26 cellular contexts compared by ENCODE assay signal in genomic region chr6:73443555-73443954, GRCh38. TPM values are rescaled to one million over a fixed set of nuclear protein-coding genes. Genes with fewer than 3 reads are reported as not detected.
DNase-seq lines count a peak whose midpoint lies in the region; ATAC-seq lines count a peak whose summit lies in the region.
"Had no signal": no experiment of that assay in that cellular context is flagged by ENCODE, and none has a peak within 500 bp of the region (broad histone marks: within the 10 kb centered on the region; RNA-seq: fewer than 3 reads in every experiment).

No MANE protein-coding gene starts in this region.

- H3K4me2 ChIP-seq in BLaER1 treated with 17β-estradiol and CSF1 and Interleukin-3, amounts not matched to agents 10 nM and 100 nM: peak overlapping the region; percentile 12 to 79 (median 70); a peak in 17 of 22 replicates
- H3K4me2 ChIP-seq: PC-9 had no signal

- peaks cover 64% of the 10 kb centered on the region for H3K36me3 Mint-ChIP-seq in activated CD4-positive, alpha-beta T cell treated with anti-CD3 and anti-CD28 coated beads, Interleukin-2, amount 10 ng/mL, durations not matched to agents 24 days and 14 days (ENCODE audit: low read depth)
- H3K36me3 Mint-ChIP-seq in T-helper 17 cell (ENCODE audit: low read depth): peaks cover 19% of the 10 kb centered on the region
- peaks cover 22% of the 10 kb centered on the region for H3K36me3 Mint-ChIP-seq in memory B cell

- H3K9ac ChIP-seq in BLaER1 treated with 17β-estradiol and CSF1 and Interleukin-3, amounts not matched to agents 10 nM and 100 nM: peak overlapping the region in 1 of 11 experiments; percentile 71; a peak in 3 of 22 replicates

- intact Hi-C loops in activated CD4-positive, alpha-beta T cell treated with anti-CD3 and anti-CD28 coated beads, Interleukin-2, amount 10 ng/mL, durations not matched to agents 24 days and 14 days (cut with micrococcal nuclease): no loop called here

- H3K27ac Mint-ChIP-seq in activated CD4-positive, alpha-beta T cell treated with anti-CD3 and anti-CD28 coated beads, Interleukin-2, amount 10 ng/mL, durations not matched to agents 24 days and 14 days: peak overlapping the region; percentile 52
- H3K27ac Mint-ChIP-seq in T-helper 17 cell (peak overlapping the region; percentile 70), memory B cell (peak overlapping the region; percentile 45)

- peak overlapping the region in 8 of 11 experiments; percentile 74 to 84 (median 80); a peak in 16 of 22 replicates for H3K27ac ChIP-seq in BLaER1 treated with 17β-estradiol and CSF1 and Interleukin-3, amounts not matched to agents 10 nM and 100 nM
- H3K27ac ChIP-seq: PC-9, SJCRH30 had no signal

- no peak for DNase-seq in activated CD4-positive, alpha-beta T cell treated with anti-CD3 and anti-CD28 coated beads, Interleukin-2, amount 10 ng/mL, durations not matched to agents 24 days and 14 days
- no peak for DNase-seq in activated CD4-positive, alpha-beta T cell treated with anti-CD3 and anti-CD28 coated beads for 1 hour
- DNase-seq in T-helper 17 cell: no peak
- DNase-seq in memory B cell (ENCODE audit: low spot score in 2 of 2): no peak
- DNase-seq in activated naive CD4-positive, alpha-beta T cell (lab: John Stamatoyannopoulos, UW): no peak
- DNase-seq: Calu3; DND-41; KBM-7; MG63; NCI-H1105 treated with DMSO at 0.1 percent for 48 hours; NCI-H146; NCI-H1930; NCI-H2107; NCI-H524; NCI-H748 treated with DMSO at 0.1 percent for 48 hours; NK-92 treated with Interleukin-12 subunit alpha and Interleukin-12 subunit beta, amount 100 ng/mL, for 24 hours; PC-9; SJCRH30 had no signal

- peak overlapping the region in 2 of 10 experiments; percentile 28 to 50; a peak in 2 of 20 replicates for H3K4me3 ChIP-seq in BLaER1 treated with 17β-estradiol and CSF1 and Interleukin-3, amounts not matched to agents 10 nM and 100 nM
- H3K4me3 ChIP-seq: MG63, PC-9, SJCRH30 had no signal

- peaks cover 1 to 56% (median 40%) of the 10 kb centered on the region in 11 experiments; a peak in 18 of 22 replicates for H4K20me1 ChIP-seq in BLaER1 treated with 17β-estradiol and CSF1 and Interleukin-3, amounts not matched to agents 10 nM and 100 nM

- no peaks in the 10 kb centered on the region for H3K9me3 Mint-ChIP-seq in activated CD4-positive, alpha-beta T cell treated with anti-CD3 and anti-CD28 coated beads, Interleukin-2, amount 10 ng/mL, durations not matched to agents 24 days and 14 days
- H3K9me3 Mint-ChIP-seq in memory B cell: no peaks in the 10 kb centered on the region
- H3K9me3 Mint-ChIP-seq: CD14-positive monocyte had no signal

- peaks cover 73 to 100% (median 94%) of the 10 kb centered on the region in 11 experiments for H3K36me3 ChIP-seq in BLaER1 treated with 17β-estradiol and CSF1 and Interleukin-3, amounts not matched to agents 10 nM and 100 nM

- H3K27me3 ChIP-seq in BLaER1 treated with 17β-estradiol and CSF1 and Interleukin-3, amounts not matched to agents 10 nM and 100 nM: no peaks in the 10 kb centered on the region
- H3K27me3 ChIP-seq: MG63, SJCRH30 had no signal

- peaks cover 0 to 16% (median 7%) of the 10 kb centered on the region in 11 experiments; a peak in 5 of 22 replicates for H3K9me3 ChIP-seq in BLaER1 treated with 17β-estradiol and CSF1 and Interleukin-3, amounts not matched to agents 10 nM and 100 nM (replicated peaks in 1 of 11)
- no peaks in the 10 kb centered on the region for H3K9me3 ChIP-seq in T-helper 17 cell (ENCODE audit: control insufficient read depth, low read length, poor library complexity, severe bottlenecking)
- H3K9me3 ChIP-seq: MG63, SJCRH30 had no signal

- peak overlapping the region; percentile 22 for H3K4me3 Mint-ChIP-seq in activated CD4-positive, alpha-beta T cell treated with anti-CD3 and anti-CD28 coated beads, Interleukin-2, amount 10 ng/mL, durations not matched to agents 24 days and 14 days
- no peak overlapping the region for H3K4me3 Mint-ChIP-seq in T-helper 17 cell
- no peak overlapping the region for H3K4me3 Mint-ChIP-seq in memory B cell
- H3K4me3 Mint-ChIP-seq: CD14-positive monocyte had no signal

- peaks cover 19 to 81% (median 36%) of the 10 kb centered on the region in 10 experiments for H3K4me1 ChIP-seq in BLaER1 treated with 17β-estradiol and CSF1 and Interleukin-3, amounts not matched to agents 10 nM and 100 nM
- H3K4me1 ChIP-seq: SJCRH30 had no signal

- peaks cover 39% of the 10 kb centered on the region for H3K4me1 Mint-ChIP-seq in activated CD4-positive, alpha-beta T cell treated with anti-CD3 and anti-CD28 coated beads, Interleukin-2, amount 10 ng/mL, durations not matched to agents 24 days and 14 days
- H3K4me1 Mint-ChIP-seq in T-helper 17 cell (peaks cover 35% of the 10 kb centered on the region), memory B cell (peaks cover 29% of the 10 kb centered on the region)

- no peaks in the 10 kb centered on the region for H3K27me3 Mint-ChIP-seq in activated CD4-positive, alpha-beta T cell treated with anti-CD3 and anti-CD28 coated beads, Interleukin-2, amount 10 ng/mL, durations not matched to agents 24 days and 14 days
- H3K27me3 Mint-ChIP-seq in T-helper 17 cell (no peaks in the 10 kb centered on the region), memory B cell (no peaks in the 10 kb centered on the region)

- ATAC-seq in T-helper 17 cell (no peak), memory B cell (ENCODE audit: low read depth) (no peak), HG02885 (IDR thresholded peaks at IDR 0.05; ENCODE audit: poor library complexity, unreplicated experiment) (no peak), HG03135 (IDR thresholded peaks at IDR 0.05; ENCODE audit: unreplicated experiment) (no peak)
- ATAC-seq: HepG2, Right ventricle myocardium inferior had no signal

RNA-seq across cellular contexts. Expression of gene CGAS, which starts 8.5 kb away (rescaled TPM):
- total RNA-seq in activated CD4-positive, alpha-beta T cell treated with anti-CD3 and anti-CD28 coated beads, Interleukin-2, amount 10 ng/mL, durations not matched to agents 24 days and 14 days: 45.0 and 49.7 TPM in 2 replicates
- 10 to 100 TPM; 18.9 to 21.4 TPM for total RNA-seq in T-helper 17 cell

RNA-seq across cellular contexts. Expression of gene MTO1, which starts 18.0 kb away (rescaled TPM):
- total RNA-seq in activated CD4-positive, alpha-beta T cell treated with anti-CD3 and anti-CD28 coated beads, Interleukin-2, amount 10 ng/mL, durations not matched to agents 24 days and 14 days: 35.5 and 35.7 TPM in 2 replicates
- total RNA-seq in T-helper 17 cell: 10 to 100 TPM; 37.1 to 47.4 TPM

RNA-seq across cellular contexts. Expression of gene DDX43, which starts 48.9 kb away (rescaled TPM):
- 0.26 and 0.69 TPM in 2 replicates for total RNA-seq in activated CD4-positive, alpha-beta T cell treated with anti-CD3 and anti-CD28 coated beads, Interleukin-2, amount 10 ng/mL, durations not matched to agents 24 days and 14 days
- 1 to 10 TPM; 1.2 to 2.0 TPM for total RNA-seq in T-helper 17 cell
- total RNA-seq: HepG2, HT1080, RPMI7951, SJCRH30 had no signal
